ENCODE assay signal across 1 cellular context in the genomic region with DNA sequence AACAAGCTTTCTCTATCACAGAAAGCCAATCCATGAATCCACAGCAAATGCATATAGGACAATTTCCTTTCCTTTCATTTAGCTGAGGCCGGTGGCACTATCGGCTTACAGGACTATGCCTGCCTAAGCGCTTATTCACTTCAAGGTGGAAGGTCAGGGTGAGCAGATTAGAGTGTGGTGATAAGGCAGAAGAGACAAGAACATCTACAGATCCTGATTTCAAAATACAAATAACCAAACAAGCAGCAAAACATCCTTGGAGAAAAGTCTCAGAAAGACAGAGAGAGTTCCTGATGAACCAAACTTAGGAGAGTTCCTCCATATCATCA.
TF ChIP-seq lines count a peak whose summit lies in the region.

No MANE protein-coding gene starts in this region.

TF ChIP-seq in HCT116, 20 proteins besides CTCF, POLR2A, EP300 and RAD21:
- TF ChIP-seq, protein P1, sequence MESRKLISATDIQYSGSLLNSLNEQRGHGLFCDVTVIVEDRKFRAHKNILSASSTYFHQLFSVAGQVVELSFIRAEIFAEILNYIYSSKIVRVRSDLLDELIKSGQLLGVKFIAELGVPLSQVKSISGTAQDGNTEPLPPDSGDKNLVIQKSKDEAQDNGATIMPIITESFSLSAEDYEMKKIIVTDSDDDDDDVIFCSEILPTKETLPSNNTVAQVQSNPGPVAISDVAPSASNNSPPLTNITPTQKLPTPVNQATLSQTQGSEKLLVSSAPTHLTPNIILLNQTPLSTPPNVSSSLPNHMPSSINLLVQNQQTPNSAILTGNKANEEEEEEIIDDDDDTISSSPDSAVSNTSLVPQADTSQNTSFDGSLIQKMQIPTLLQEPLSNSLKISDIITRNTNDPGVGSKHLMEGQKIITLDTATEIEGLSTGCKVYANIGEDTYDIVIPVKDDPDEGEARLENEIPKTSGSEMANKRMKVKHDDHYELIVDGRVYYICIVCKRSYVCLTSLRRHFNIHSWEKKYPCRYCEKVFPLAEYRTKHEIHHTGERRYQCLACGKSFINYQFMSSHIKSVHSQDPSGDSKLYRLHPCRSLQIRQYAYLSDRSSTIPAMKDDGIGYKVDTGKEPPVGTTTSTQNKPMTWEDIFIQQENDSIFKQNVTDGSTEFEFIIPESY (IDR thresholded peaks at IDR 0.05; ENCODE audit: extremely low read depth, insufficient replicate concordance, low read length) = no peak
- TF ChIP-seq JUND (IDR thresholded peaks at IDR 0.05) (peak; percentile 14; the same call in 1 of the 2 replicates), SIN3A (IDR thresholded peaks at IDR 0.05; ENCODE audit: low read depth) (no peak), SRF (IDR thresholded peaks at IDR 0.05; ENCODE audit: low read depth) (no peak), EGR1 (IDR thresholded peaks at IDR 0.05; ENCODE audit: low read depth) (no peak), FOSL1 (IDR thresholded peaks at IDR 0.05; ENCODE audit: low read depth) (peak; percentile 19; the same call in 1 of the 2 replicates), CEBPB (IDR thresholded peaks at IDR 0.05; ENCODE audit: low read depth) (no peak), SP1 (IDR thresholded peaks at IDR 0.05; ENCODE audit: low read depth) (no peak)
